In genomic region chr18:30713299-30713698, GRCh38 we compare ENCODE assay signal across 19 cellular contexts.
DNase-seq lines count a peak whose midpoint lies in the region; ATAC-seq and TF ChIP-seq lines count a peak whose summit lies in the region.
"Had no signal": no experiment of that assay in that cellular context is flagged by ENCODE, and none has a peak within 500 bp of the region (broad histone marks: within the 10 kb centered on the region; RNA-seq: fewer than 3 reads in every experiment).

No MANE protein-coding gene starts in this region.

- no peaks in the 10 kb centered on the region for H3F3A ChIP-seq in DOHH2 (ENCODE audit: control insufficient read depth, insufficient read depth)

- TF ChIP-seq POLR2A in right lobe of liver (IDR thresholded peaks at IDR 0.05) = no peak

- H3K36me3 ChIP-seq in DOHH2 (ENCODE audit: control insufficient read depth, low read length) (no peaks in the 10 kb centered on the region), left lung (no peaks in the 10 kb centered on the region), right lobe of liver (no peaks in the 10 kb centered on the region)
- H3K36me3 ChIP-seq: BLaER1 treated with 17β-estradiol and CSF1 and Interleukin-3, amounts not matched to agents 10 nM and 100 nM had no signal

- H3K4me3 ChIP-seq in DOHH2 (ENCODE audit: low read length) = no peak overlapping the region
- no peak overlapping the region for H3K4me3 ChIP-seq in left lung
- no peak overlapping the region for H3K4me3 ChIP-seq in right lobe of liver
- H3K4me3 ChIP-seq: A549; BLaER1 treated with 17β-estradiol and CSF1 and Interleukin-3, amounts not matched to agents 10 nM and 100 nM had no signal

- no peak overlapping the region for H3K27ac ChIP-seq in DOHH2 (ENCODE audit: low read depth, low read length)
- no peak overlapping the region for H3K27ac ChIP-seq in left lung
- H3K27ac ChIP-seq in right lobe of liver = no peak overlapping the region
- H3K27ac ChIP-seq: 22Rv1; A549; BLaER1 treated with 17β-estradiol and CSF1 and Interleukin-3, amounts not matched to agents 10 nM and 100 nM; C4-2B had no signal

- H4K20me1 ChIP-seq in DOHH2 (ENCODE audit: control insufficient read depth, insufficient read depth, low read depth, low read length) = no peaks in the 10 kb centered on the region
- H4K20me1 ChIP-seq: BLaER1 treated with 17β-estradiol and CSF1 and Interleukin-3, amounts not matched to agents 10 nM and 100 nM had no signal

- intact Hi-C loops in left lung (cut with DNase I) (no loop called here), right lobe of liver (cut with DNase I) (no loop called here)

- WGBS in right lobe of liver (ENCODE audit: insufficient coverage, low coverage, low lambda C conversion rate, missing lambda C conversion rate) = 46% methylated on average over 2 of the region's 2 CpGs

- peaks cover 17% of the 10 kb centered on the region for H3K4me1 ChIP-seq in DOHH2 (ENCODE audit: control insufficient read depth, low read length)
- no peaks in the 10 kb centered on the region for H3K4me1 ChIP-seq in left lung
- no peaks in the 10 kb centered on the region for H3K4me1 ChIP-seq in right lobe of liver
- H3K4me1 ChIP-seq: A549; BLaER1 treated with 17β-estradiol and CSF1 and Interleukin-3, amounts not matched to agents 10 nM and 100 nM; Caco-2 had no signal

- H3K4me2 ChIP-seq in DOHH2 (ENCODE audit: low read length) = 0 out of 2 replicates have a peak overlapping the region, but pooled peaks have one; percentile 8
- H3K4me2 ChIP-seq: A549; BLaER1 treated with 17β-estradiol and CSF1 and Interleukin-3, amounts not matched to agents 10 nM and 100 nM had no signal

- no peak for TF ChIP-seq CTCF in DOHH2 (IDR thresholded peaks at IDR 0.05; ENCODE audit: low read depth, low read length, poor library complexity, severe bottlenecking)
- no peak for TF ChIP-seq CTCF in left lung (IDR thresholded peaks at IDR 0.05)
- no peak for TF ChIP-seq CTCF in right lobe of liver (IDR thresholded peaks at IDR 0.05)

- no peaks in the 10 kb centered on the region for H3K9me2 ChIP-seq in DOHH2 (replicated peaks; ENCODE audit: control insufficient read depth, low read length)

- H3K27me3 ChIP-seq in DOHH2 (ENCODE audit: control insufficient read depth, low read length) (no peaks in the 10 kb centered on the region), left lung (no peaks in the 10 kb centered on the region), right lobe of liver (no peaks in the 10 kb centered on the region)
- H3K27me3 ChIP-seq: BLaER1 treated with 17β-estradiol and CSF1 and Interleukin-3, amounts not matched to agents 10 nM and 100 nM had no signal

- H3K79me2 ChIP-seq in DOHH2 (ENCODE audit: control insufficient read depth, low read length) = no peaks in the 10 kb centered on the region

- DNase-seq in DMS53 (lab: John Stamatoyannopoulos, UW) (peak; percentile 3), DMS53 treated with DMSO at 0.1 percent for 48 hours (lab: John Stamatoyannopoulos, UW; ENCODE audit: unreplicated experiment) (no peak), HT1080 (ENCODE audit: low read depth) (peak; percentile 8), left lung (no peak), right lobe of liver (no peak)
- DNase-seq: AML-193; Caco-2; Calu3; CD4-positive, alpha-beta T cell; CD8-positive, alpha-beta T cell; DMS79 treated with DMSO at 0.1 percent for 48 hours; EL; GF-D8 had no signal

- peak; percentile 67 for ATAC-seq in left lung
- no peak for ATAC-seq in HG03469 (IDR thresholded peaks at IDR 0.05; ENCODE audit: unreplicated experiment)
- no peak for ATAC-seq in right lobe of liver
- ATAC-seq: A549; CD8-positive, alpha-beta T cell had no signal

- H3K9me3 ChIP-seq in DOHH2 (ENCODE audit: control insufficient read depth, insufficient read depth, low read length) (no peaks in the 10 kb centered on the region), left lung (no peaks in the 10 kb centered on the region), right lobe of liver (no peaks in the 10 kb centered on the region)
- H3K9me3 ChIP-seq: A549; BLaER1 treated with 17β-estradiol and CSF1 and Interleukin-3, amounts not matched to agents 10 nM and 100 nM; Caco-2 had no signal

Comparison
In these comparisons a context has a peak if more than half of its experiments do, and no peak if none do; other contexts are left out.
1. DNase-seq: peak in DMS53 (single experiment) and HT1080 (single experiment); none in DMS53 treated with DMSO at 0.1 percent for 48 hours (single experiment), left lung (0 of 2) and right lobe of liver (0 of 3).